In the genomic region with DNA sequence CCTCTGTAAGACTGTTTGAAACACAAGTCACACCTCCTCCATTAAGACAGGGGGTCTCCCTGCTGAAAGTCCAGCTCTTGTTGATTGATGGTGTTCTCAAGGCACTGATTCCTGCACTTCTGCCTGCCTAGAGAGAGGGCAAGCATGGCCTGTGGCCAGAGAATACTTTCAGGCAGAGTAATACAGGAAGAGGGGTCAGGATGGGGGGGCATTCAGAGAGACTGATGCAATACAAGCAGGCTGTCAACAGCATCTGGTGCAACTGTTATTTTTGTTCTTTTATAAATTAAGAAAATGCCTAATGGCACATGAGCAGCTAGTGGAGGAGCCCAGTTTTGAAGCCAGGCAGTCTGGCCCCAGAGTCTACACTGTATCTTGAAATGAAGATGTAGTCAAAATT, we compare ENCODE assay signal across 16 cellular contexts.
DNase-seq lines count a peak whose midpoint lies in the region; ATAC-seq, FAIRE-seq and TF ChIP-seq lines count a peak whose summit lies in the region.
"Had no signal": no experiment of that assay in that cellular context is flagged by ENCODE, and none has a peak within 500 bp of the region (broad histone marks: within the 10 kb centered on the region; RNA-seq: fewer than 3 reads in every experiment).

No MANE protein-coding gene starts in this region.

- H3K4me3 Mint-ChIP-seq in astrocyte (ENCODE audit: unreplicated experiment) = no peak overlapping the region
- H3K4me3 Mint-ChIP-seq in activated T-cell treated with anti-CD3 and anti-CD28 coated beads, Interleukin-2, amount 50 U/mL, for 72 hours = no peak overlapping the region
- H3K4me3 Mint-ChIP-seq: activated naive CD8-positive, alpha-beta T cell treated with anti-CD3 and anti-CD28 coated beads for 36 hours; nephron progenitor cell; stimulated activated memory B cell treated with anti-CD40 and anti-IgM and Interleukin-4, amounts not matched to agents 10 μg/mL and 1 μg/mL and 100 μg/mL, for 72 hours had no signal

- H2AFZ ChIP-seq in astrocyte (ENCODE audit: low read depth, low read length) = no peak overlapping the region
- no peak overlapping the region for H2AFZ ChIP-seq in hepatocyte

- ATAC-seq in GM21723 (IDR thresholded peaks at IDR 0.05; ENCODE audit: unreplicated experiment) (no peak), GM21390 (IDR thresholded peaks at IDR 0.05; ENCODE audit: unreplicated experiment) (no peak)
- no peak for ATAC-seq in activated T-cell treated with anti-CD3 and anti-CD28 coated beads, Interleukin-2, amount 50 U/mL, for 72 hours (replicated peaks in 1 of 2)
- ATAC-seq: sciatic nerve; stimulated activated memory B cell treated with anti-CD40 and anti-IgM and Interleukin-4, amounts not matched to agents 10 μg/mL and 1 μg/mL and 100 μg/mL, for 72 hours had no signal

- in situ Hi-C loops in ACHN (cut with HindIII; ENCODE audit: low pct_ligation_motif_present, low pct_unique_long_range_greater_than_20kb, low sequenced_read_pairs) (no loop called here), GM13976 (cut with MboI; ENCODE audit: low sequenced_read_pairs, unreplicated experiment) (no loop called here)

- DNase-seq in ACHN (peak; percentile 51), HCEC 1CT (peak; percentile 78), astrocyte (ENCODE audit: low read depth) (peak; percentile 33), hepatocyte (ENCODE audit: low spot score) (peak; percentile 40), GM13976 (ENCODE audit: low spot score) (no peak)
- DNase-seq in activated T-cell treated with anti-CD3 and anti-CD28 coated beads, Interleukin-2, amount 50 U/mL, for 72 hours = no peak
- DNase-seq: activated naive CD8-positive, alpha-beta T cell treated with anti-CD3 and anti-CD28 coated beads for 36 hours; colonic mucosa; KG1; NCI-H1417 treated with DMSO at 0.1 percent for 48 hours; NCI-H524; nephron progenitor cell had no signal

- H3K79me2 ChIP-seq in astrocyte (ENCODE audit: insufficient read depth, low read length) (no peaks in the 10 kb centered on the region), hepatocyte (no peaks in the 10 kb centered on the region)

- H3K4me1 ChIP-seq in astrocyte (ENCODE audit: insufficient read depth, low read length) (peaks cover 8% of the 10 kb centered on the region), hepatocyte (ENCODE audit: insufficient read depth) (no peaks in the 10 kb centered on the region)
- H3K4me1 ChIP-seq: colonic mucosa had no signal

- H3K27ac ChIP-seq in astrocyte (ENCODE audit: low read depth, low read length) (no peak overlapping the region), hepatocyte (no peak overlapping the region)
- H3K27ac ChIP-seq: colonic mucosa had no signal

- H3K27me3 ChIP-seq in astrocyte (ENCODE audit: insufficient read depth, low read length) (no peaks in the 10 kb centered on the region), hepatocyte (no peaks in the 10 kb centered on the region)
- H3K27me3 ChIP-seq: colonic mucosa had no signal

- no peak overlapping the region for H3K9ac ChIP-seq in astrocyte (ENCODE audit: low read length)

- no peaks in the 10 kb centered on the region for H3K27me3 Mint-ChIP-seq in astrocyte (ENCODE audit: low read depth, unreplicated experiment)
- peaks cover 23% of the 10 kb centered on the region for H3K27me3 Mint-ChIP-seq in activated T-cell treated with anti-CD3 and anti-CD28 coated beads, Interleukin-2, amount 50 U/mL, for 72 hours (ENCODE audit: low read depth)

- H3K36me3 Mint-ChIP-seq in astrocyte (ENCODE audit: low read depth, unreplicated experiment) = no peaks in the 10 kb centered on the region
- H3K36me3 Mint-ChIP-seq in activated T-cell treated with anti-CD3 and anti-CD28 coated beads, Interleukin-2, amount 50 U/mL, for 72 hours (ENCODE audit: insufficient read depth in 2 of 2) = no peaks in the 10 kb centered on the region
- H3K36me3 Mint-ChIP-seq: activated naive CD8-positive, alpha-beta T cell treated with anti-CD3 and anti-CD28 coated beads for 36 hours; stimulated activated memory B cell treated with anti-CD40 and anti-IgM and Interleukin-4, amounts not matched to agents 10 μg/mL and 1 μg/mL and 100 μg/mL, for 72 hours had no signal

- FAIRE-seq in astrocyte (lab: Jason Lieb, UNC) = no peak

- no peaks in the 10 kb centered on the region for H3K9me3 Mint-ChIP-seq in astrocyte (ENCODE audit: unreplicated experiment)
- H3K9me3 Mint-ChIP-seq in activated T-cell treated with anti-CD3 and anti-CD28 coated beads, Interleukin-2, amount 50 U/mL, for 72 hours = peaks cover 0 to 2% of the 10 kb centered on the region in 2 donors
- H3K9me3 Mint-ChIP-seq: activated naive CD8-positive, alpha-beta T cell treated with anti-CD3 and anti-CD28 coated beads for 36 hours; nephron progenitor cell; stimulated activated memory B cell treated with anti-CD40 and anti-IgM and Interleukin-4, amounts not matched to agents 10 μg/mL and 1 μg/mL and 100 μg/mL, for 72 hours had no signal

- peaks cover 23% of the 10 kb centered on the region for H3K4me1 Mint-ChIP-seq in astrocyte (ENCODE audit: low read depth, unreplicated experiment)
- no peaks in the 10 kb centered on the region for H3K4me1 Mint-ChIP-seq in activated T-cell treated with anti-CD3 and anti-CD28 coated beads, Interleukin-2, amount 50 U/mL, for 72 hours (ENCODE audit: low read depth)
- H3K4me1 Mint-ChIP-seq: activated naive CD8-positive, alpha-beta T cell treated with anti-CD3 and anti-CD28 coated beads for 36 hours; nephron progenitor cell; stimulated activated memory B cell treated with anti-CD40 and anti-IgM and Interleukin-4, amounts not matched to agents 10 μg/mL and 1 μg/mL and 100 μg/mL, for 72 hours had no signal

- H3K9me3 ChIP-seq in astrocyte (ENCODE audit: insufficient read depth, low read depth, low read length) (no peaks in the 10 kb centered on the region), hepatocyte (ENCODE audit: low read depth) (no peaks in the 10 kb centered on the region)
- H3K9me3 ChIP-seq: colonic mucosa had no signal

- H3K4me2 ChIP-seq in astrocyte (ENCODE audit: low read length) = peak overlapping the region; percentile 38
- H3K4me2 ChIP-seq in hepatocyte = no peak overlapping the region

- H3K4me3 ChIP-seq in astrocyte (ENCODE audit: insufficient read depth, low read depth, low read length) (no peak overlapping the region), hepatocyte (no peak overlapping the region)
- H3K4me3 ChIP-seq: colonic mucosa had no signal

- H3K27ac Mint-ChIP-seq in astrocyte (ENCODE audit: unreplicated experiment) = peak overlapping the region; percentile 78
- no peak overlapping the region for H3K27ac Mint-ChIP-seq in activated T-cell treated with anti-CD3 and anti-CD28 coated beads, Interleukin-2, amount 50 U/mL, for 72 hours
- H3K27ac Mint-ChIP-seq: activated naive CD8-positive, alpha-beta T cell treated with anti-CD3 and anti-CD28 coated beads for 36 hours; nephron progenitor cell; stimulated activated memory B cell treated with anti-CD40 and anti-IgM and Interleukin-4, amounts not matched to agents 10 μg/mL and 1 μg/mL and 100 μg/mL, for 72 hours had no signal

- TF ChIP-seq CTCF in astrocyte (IDR thresholded peaks at IDR 0.05; ENCODE audit: insufficient read depth, low read depth, low read length) (no peak), hepatocyte (IDR thresholded peaks at IDR 0.05; ENCODE audit: poor library complexity) (no peak), GM13976 (IDR thresholded peaks at IDR 0.05; ENCODE audit: borderline replicate concordance, control extremely low read depth, extremely low read depth, insufficient read depth, missing control alignments) (no peak)

- H3K36me3 ChIP-seq in astrocyte (ENCODE audit: insufficient read depth, low read length) = no peaks in the 10 kb centered on the region
- H3K36me3 ChIP-seq in hepatocyte (replicated peaks; ENCODE audit: insufficient read depth, low read depth) = no peaks in the 10 kb centered on the region
- H3K36me3 ChIP-seq: colonic mucosa had no signal

- H4K20me1 ChIP-seq in astrocyte (ENCODE audit: insufficient read depth, low read length) = no peaks in the 10 kb centered on the region
- no peaks in the 10 kb centered on the region for H4K20me1 ChIP-seq in hepatocyte (ENCODE audit: insufficient read depth, poor library complexity, severe bottlenecking)

- H3K9me2 ChIP-seq in hepatocyte (replicated peaks; ENCODE audit: insufficient read depth) = no peaks in the 10 kb centered on the region

Comparison
In these comparisons a context has a peak if more than half of its experiments do, and no peak if none do; other contexts are left out.
1. DNase-seq: peak in ACHN (single experiment), HCEC 1CT (single experiment), astrocyte (single experiment) and hepatocyte (single experiment); none in GM13976 (single experiment) and activated T-cell treated with anti-CD3 and anti-CD28 coated beads, Interleukin-2, amount 50 U/mL, for 72 hours (0 of 2).